11 cellular contexts compared by ENCODE assay signal in the genomic region with DNA sequence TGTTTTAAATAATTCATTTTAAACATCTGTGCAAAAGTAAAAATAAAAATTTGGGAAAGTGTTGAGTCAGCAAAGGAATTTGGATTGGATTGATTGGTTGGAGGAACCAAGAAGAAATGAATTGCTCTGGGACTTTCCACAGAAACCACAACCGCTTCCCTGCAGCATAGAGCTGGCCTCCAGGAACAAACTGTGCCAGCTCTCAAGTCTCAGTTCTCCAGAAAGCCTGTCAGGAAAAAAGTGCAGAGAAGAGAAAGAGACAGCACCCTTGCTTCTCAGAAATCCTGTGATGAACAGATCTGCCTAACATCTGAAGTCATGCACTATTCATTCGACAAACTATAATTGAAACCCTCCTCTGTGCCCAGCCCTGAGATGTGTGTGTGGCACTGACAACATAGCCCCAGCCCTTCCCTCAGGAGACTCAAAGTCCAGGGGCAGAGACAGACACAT. TPM values are rescaled to one million over a fixed set of nuclear protein-coding genes. Genes with fewer than 3 reads are reported as not detected.
DNase-seq lines count a peak whose midpoint lies in the region; ATAC-seq and TF ChIP-seq lines count a peak whose summit lies in the region.
"Had no signal": no experiment of that assay in that cellular context is flagged by ENCODE, and none has a peak within 500 bp of the region (broad histone marks: within the 10 kb centered on the region; RNA-seq: fewer than 3 reads in every experiment).

No MANE protein-coding gene starts in this region.

- H3K4me2 ChIP-seq in IMR-90 (ENCODE audit: low read depth, low read length) (no peak overlapping the region), mammary epithelial cell (ENCODE audit: insufficient read depth, low read depth, low read length) (no peak overlapping the region)

- no peak for TF ChIP-seq CTCF in IMR-90 (conservative IDR thresholded peaks at IDR 0.05; ENCODE audit: low read depth, low read length)
- TF ChIP-seq CTCF in mammary epithelial cell (conservative IDR thresholded peaks at IDR 0.05 in 1 of 2, IDR thresholded peaks at IDR 0.05 in 1 of 2; ENCODE audit: extremely low read depth in 1 of 2, insufficient read depth in 1 of 2, low read depth in 1 of 2, low read length in 2 of 2) = no peak
- TF ChIP-seq CTCF in Peyer's patch (IDR thresholded peaks at IDR 0.05) = no peak

- H4K91ac ChIP-seq in IMR-90 (ENCODE audit: insufficient read depth, low read depth, low read length) = no peak overlapping the region

- H3K79me1 ChIP-seq in IMR-90 (ENCODE audit: low read depth in 1 of 2, low read length in 2 of 2) = no peaks in the 10 kb centered on the region

- no peak overlapping the region for H3K56ac ChIP-seq in IMR-90 (ENCODE audit: extremely low read depth, insufficient read depth, low read length)

- peaks cover 13 to 41% (median 19%) of the 10 kb centered on the region in 7 donors for H3K4me1 Mint-ChIP-seq in naive thymus-derived CD4-positive, alpha-beta T cell

- H3K4me3 Mint-ChIP-seq in naive thymus-derived CD4-positive, alpha-beta T cell = peak overlapping the region in 1 of 10 donors; percentile 42

- no peak overlapping the region for H3K4me3 ChIP-seq in IMR-90 (ENCODE audit: insufficient read depth, low read depth, low read length)
- H3K4me3 ChIP-seq in mammary epithelial cell (replicated peaks in 1 of 3; ENCODE audit: insufficient read depth in 1 of 3, low read depth in 2 of 3, low read length in 3 of 3) = no peak overlapping the region
- no peak overlapping the region for H3K4me3 ChIP-seq in naive thymus-derived CD4-positive, alpha-beta T cell (ENCODE audit: low read length)
- H3K4me3 ChIP-seq in Peyer's patch = no peak overlapping the region
- H3K4me3 ChIP-seq: lung, psoas muscle, thyroid gland had no signal

- DNase-seq in IMR-90 (peak; percentile 79), mammary epithelial cell (peak; percentile 80), Peyer's patch (no peak), NCI-H524 (lab: John Stamatoyannopoulos, UW) (no peak)
- DNase-seq in naive thymus-derived CD4-positive, alpha-beta T cell = no peak
- DNase-seq: psoas muscle, thyroid gland had no signal

- no peaks in the 10 kb centered on the region for H3K9me1 ChIP-seq in IMR-90 (ENCODE audit: insufficient read depth, low read length)

- no peak for TF ChIP-seq POLR2A in IMR-90 (IDR thresholded peaks at IDR 0.05; ENCODE audit: low read depth, low read length)
- no peak for TF ChIP-seq POLR2A in Peyer's patch (IDR thresholded peaks at IDR 0.05)

- H2BK20ac ChIP-seq in IMR-90 (ENCODE audit: low read depth, low read length) = peak overlapping the region; percentile 27; the same call in 1 of the 2 replicates

- POLR2A ChIA-PET in IMR-90 (lab: Charles Lee; ENCODE audit: unreplicated experiment) = no interaction called here
- POLR2A ChIA-PET in naive thymus-derived CD4-positive, alpha-beta T cell (lab: Charles Lee) = no interaction called here

- H3K9me3 ChIP-seq in IMR-90 (ENCODE audit: control insufficient read depth, insufficient read depth, low read length) (peaks cover 6% of the 10 kb centered on the region), mammary epithelial cell (replicated peaks; ENCODE audit: insufficient read depth, low read length) (peaks cover 5% of the 10 kb centered on the region), Peyer's patch (no peaks in the 10 kb centered on the region)
- H3K9me3 ChIP-seq in naive thymus-derived CD4-positive, alpha-beta T cell (ENCODE audit: control insufficient read depth in 2 of 3, low read length in 3 of 3) = no peaks in the 10 kb centered on the region
- H3K9me3 ChIP-seq: psoas muscle, thyroid gland had no signal

- no peak overlapping the region for H2AFZ ChIP-seq in IMR-90 (replicated peaks; ENCODE audit: low read length, poor library complexity)
- H2AFZ ChIP-seq in mammary epithelial cell (ENCODE audit: low read depth, low read length) = peak overlapping the region; percentile 30

- H3K36me3 ChIP-seq in IMR-90 (ENCODE audit: control insufficient read depth, insufficient read depth, low read length) (no peaks in the 10 kb centered on the region), mammary epithelial cell (ENCODE audit: insufficient read depth, low read length) (no peaks in the 10 kb centered on the region), Peyer's patch (no peaks in the 10 kb centered on the region)
- H3K36me3 ChIP-seq in naive thymus-derived CD4-positive, alpha-beta T cell (ENCODE audit: control insufficient read depth in 2 of 3, insufficient read depth in 3 of 3, low read length in 3 of 3) = no peaks in the 10 kb centered on the region
- H3K36me3 ChIP-seq: thyroid gland had no signal

- peak overlapping the region; percentile 68; the same call in 1 of the 2 replicates for H2BK120ac ChIP-seq in IMR-90 (ENCODE audit: low read depth, low read length)

- no peaks in the 10 kb centered on the region for H4K20me1 ChIP-seq in IMR-90 (ENCODE audit: insufficient read depth, low read length)
- H4K20me1 ChIP-seq in mammary epithelial cell (ENCODE audit: insufficient read depth, low read length) = no peaks in the 10 kb centered on the region

- H3K27ac Mint-ChIP-seq in naive thymus-derived CD4-positive, alpha-beta T cell = peak overlapping the region in 5 of 9 donors; percentile 9 to 82 (median 31)

- peaks cover 4 to 10% (median 6%) of the 10 kb centered on the region in 5 donors for H3K36me3 Mint-ChIP-seq in naive thymus-derived CD4-positive, alpha-beta T cell

- H3K9ac ChIP-seq in IMR-90 (ENCODE audit: low read depth, low read length) (no peak overlapping the region), mammary epithelial cell (ENCODE audit: insufficient read depth, low read length) (no peak overlapping the region)

- 0 out of 2 replicates have a peak overlapping the region, but pooled peaks have one; percentile 30 for H2AK5ac ChIP-seq in IMR-90 (ENCODE audit: low read depth, low read length)

- no peak for TF ChIP-seq RAD21 in IMR-90 (IDR thresholded peaks at IDR 0.05; ENCODE audit: low read length)

- no peak overlapping the region for H2AK9ac ChIP-seq in IMR-90 (replicated peaks; ENCODE audit: low read depth, low read length, poor library complexity)

- H4K5ac ChIP-seq in IMR-90 (ENCODE audit: low read depth, low read length) = no peak overlapping the region

- in situ Hi-C loops in IMR-90 (cut with MboI; ENCODE audit: low sequenced_read_pairs) (no loop called here), mammary epithelial cell (cut with MboI; ENCODE audit: low sequenced_read_pairs in 2 of 2) (no loop called here)

- H3K4ac ChIP-seq in IMR-90 (ENCODE audit: low read depth, low read length) = peak overlapping the region; percentile 45

- intact Hi-C loops in IMR-90 (cut with micrococcal nuclease) (no loop called here), mammary epithelial cell (cut with micrococcal nuclease) (no loop called here)
- intact Hi-C loops in naive thymus-derived CD4-positive, alpha-beta T cell (cut with micrococcal nuclease) = no loop called here

- CTCF ChIA-PET in IMR-90 (lab: Yijun Ruan, JAX) = no interaction called here
- CTCF ChIA-PET in mammary epithelial cell (lab: Charles Lee; ENCODE audit: low non-redundant PET) = no interaction called here
- CTCF ChIA-PET in naive thymus-derived CD4-positive, alpha-beta T cell (lab: Charles Lee) = interaction anchor here (0.6 to 0.7 kb wide), 2 partner anchors 16 to 70 kb away, joined by 3 read pairs; no protein-coding TSS in a partner anchor

- H2BK5ac ChIP-seq in IMR-90 (ENCODE audit: low read depth, low read length, poor library complexity, severe bottlenecking) = no peak overlapping the region

- ATAC-seq in IMR-90 (ENCODE audit: low read depth) = peak; percentile 51
- peak; percentile 48 for ATAC-seq in naive thymus-derived CD4-positive, alpha-beta T cell
- ATAC-seq in HG03039 (IDR thresholded peaks at IDR 0.05; ENCODE audit: unreplicated experiment) = no peak
- ATAC-seq: psoas muscle had no signal

- peaks cover 0 to 8% (median 0%) of the 10 kb centered on the region in 5 donors for H3K27me3 Mint-ChIP-seq in naive thymus-derived CD4-positive, alpha-beta T cell

- H3K18ac ChIP-seq in IMR-90 (ENCODE audit: low read depth, low read length) = no peak overlapping the region

- H3K27ac ChIP-seq in IMR-90 (ENCODE audit: insufficient read depth, low read length) (no peak overlapping the region), mammary epithelial cell (ENCODE audit: insufficient read depth, low read depth, low read length) (no peak overlapping the region), Peyer's patch (peak overlapping the region in 1 of 4 donors; percentile 35)
- H3K27ac ChIP-seq in naive thymus-derived CD4-positive, alpha-beta T cell (ENCODE audit: low read depth, low read length) = no peak overlapping the region
- H3K27ac ChIP-seq: psoas muscle, RWPE1, thyroid gland had no signal

- dilution Hi-C loops in IMR-90 (cut with HindIII; ENCODE audit: low sequenced_read_pairs, unreplicated experiment) = no loop called here
- dilution Hi-C loops in mammary epithelial cell (cut with HindIII; ENCODE audit: low sequenced_read_pairs) = no loop called here

- H3K14ac ChIP-seq in IMR-90 (replicated peaks; ENCODE audit: low read depth, low read length) = peak overlapping the region; percentile 41

- WGBS in IMR-90 (ENCODE audit: extremely low coverage in 2 of 2, insufficient read length in 1 of 2), 2 experiments = no CpG with 5 or more reads among the region's 2 CpGs
- WGBS in mammary epithelial cell (ENCODE audit: low coverage, missing lambda C conversion rate) = 53% methylated on average over 2 of the region's 2 CpGs

- BruUV-seq in IMR-90 (replicated peaks; lab: Mats Ljungman, UMichigan) (no TSS peak), mammary epithelial cell (replicated peaks; lab: Mats Ljungman, UMichigan) (no TSS peak)

- H3K9me3 Mint-ChIP-seq in naive thymus-derived CD4-positive, alpha-beta T cell = peaks cover 0 to 12% (median 3%) of the 10 kb centered on the region in 11 donors

- no peaks in the 10 kb centered on the region for H3K79me2 ChIP-seq in mammary epithelial cell (ENCODE audit: insufficient read depth, low read length)

- H4K8ac ChIP-seq in IMR-90 (ENCODE audit: low read depth in 2 of 2, low read length in 2 of 2) = no peak overlapping the region

- 0 out of 2 replicates have a peak, but pooled peaks cover 2% of the 10 kb centered on the region for H3K4me1 ChIP-seq in IMR-90 (ENCODE audit: control insufficient read depth, insufficient read depth, low read length)
- peaks cover 7% of the 10 kb centered on the region for H3K4me1 ChIP-seq in mammary epithelial cell (ENCODE audit: insufficient read depth, low read length)
- peaks cover 0 to 4% of the 10 kb centered on the region in 2 donors for H3K4me1 ChIP-seq in naive thymus-derived CD4-positive, alpha-beta T cell (ENCODE audit: control insufficient read depth in 2 of 2, insufficient read depth in 2 of 2, low read length in 2 of 2)
- H3K4me1 ChIP-seq in Peyer's patch = peaks cover 0 to 8% (median 0%) of the 10 kb centered on the region in 4 donors
- H3K4me1 ChIP-seq: psoas muscle, thyroid gland had no signal

- H3K23ac ChIP-seq in IMR-90 (ENCODE audit: low read depth, low read length) = no peak overlapping the region

- H2BK15ac ChIP-seq in IMR-90 (ENCODE audit: low read depth, low read length) = peak overlapping the region; percentile 87; the same call in 1 of the 3 replicates

- H3K27me3 ChIP-seq in IMR-90 (ENCODE audit: control insufficient read depth, insufficient read depth, low read length) = no peaks in the 10 kb centered on the region
- H3K27me3 ChIP-seq in mammary epithelial cell (ENCODE audit: insufficient read depth, low read length) = no peaks in the 10 kb centered on the region
- no peaks in the 10 kb centered on the region for H3K27me3 ChIP-seq in naive thymus-derived CD4-positive, alpha-beta T cell (ENCODE audit: control insufficient read depth in 2 of 2, insufficient read depth in 2 of 2, low read length in 2 of 2)
- H3K27me3 ChIP-seq in Peyer's patch = no peaks in the 10 kb centered on the region
- H3K27me3 ChIP-seq: thyroid gland had no signal

RNA-seq across cellular contexts. Expression of a gene that starts 14.8 kb away (rescaled TPM):
- 0.18 TPM in 1 of 2 replicates, not detected in the other for total RNA-seq in IMR-90 (2012; rRNA removed)
- polyA plus RNA-seq in IMR-90 (2012; rRNA removed) = 1.1 TPM in 2 replicates
- polyA plus RNA-seq in IMR-90 (2012; cell fraction: cytosol; rRNA removed) = 1.4 and 2.7 TPM in 2 replicates
- polyA plus RNA-seq in IMR-90 (2012; cell fraction: nucleus; rRNA removed; ENCODE audit: low replicate concordance) = 9.0 and 9.4 TPM in 2 replicates
- 10 to 100 TPM in 1 of 2 donors, under 1 TPM in 1; 0.33 to 30.7 TPM for total RNA-seq in mammary epithelial cell
- 29.8 TPM for polyA plus RNA-seq in mammary epithelial cell
- polyA minus RNA-seq in mammary epithelial cell = 30.0 TPM
- total RNA-seq in naive thymus-derived CD4-positive, alpha-beta T cell = 10 to 100 TPM in 1 of 5 experiments, 1 to 10 TPM in 4; 1.1 to 30.6 (median 6.1) TPM
- 1 to 10 TPM; 6.5 to 9.1 TPM for polyA plus RNA-seq in naive thymus-derived CD4-positive, alpha-beta T cell
- total RNA-seq in Peyer's patch = under 1 TPM in 1 of 4 donors, not detected in 3; 0.67 TPM
- total RNA-seq: cerebellum, psoas muscle had no signal

RNA-seq across cellular contexts. Expression of a gene that starts 35.9 kb away (rescaled TPM):
- not detected in 2 replicates for total RNA-seq in IMR-90 (2012; rRNA removed)
- polyA plus RNA-seq in IMR-90 (2012; rRNA removed) = not detected in 2 replicates
- not detected in 2 replicates for polyA plus RNA-seq in IMR-90 (2012; cell fraction: cytosol; rRNA removed)
- not detected in 2 replicates for polyA plus RNA-seq in IMR-90 (2012; cell fraction: nucleus; rRNA removed; ENCODE audit: low replicate concordance)
- not detected for total RNA-seq in mammary epithelial cell
- polyA plus RNA-seq in mammary epithelial cell = not detected
- not detected for polyA minus RNA-seq in mammary epithelial cell
- 1 to 10 TPM in 1 of 5 experiments, not detected in 4; 1.1 TPM for total RNA-seq in naive thymus-derived CD4-positive, alpha-beta T cell
- polyA plus RNA-seq in naive thymus-derived CD4-positive, alpha-beta T cell = not detected
- total RNA-seq in Peyer's patch = not detected
- total RNA-seq: cerebellum, lung, psoas muscle had no signal
- polyA plus RNA-seq: lung, psoas muscle had no signal

RNA-seq across cellular contexts. Expression of a gene that starts 54.0 kb away (rescaled TPM):
- total RNA-seq in IMR-90 (2012; rRNA removed) (2.9 and 3.3 TPM in 2 replicates), mammary epithelial cell (10 to 100 TPM; 16.2 to 23.8 TPM), Peyer's patch (10 to 100 TPM; 13.0 to 23.4 (median 18.0) TPM)
- polyA plus RNA-seq in IMR-90 (2012; rRNA removed) (10.6 and 12.4 TPM in 2 replicates), mammary epithelial cell (8.0 TPM)
- 9.0 and 10.1 TPM in 2 replicates for polyA plus RNA-seq in IMR-90 (2012; cell fraction: cytosol; rRNA removed)
- polyA plus RNA-seq in IMR-90 (2012; cell fraction: nucleus; rRNA removed; ENCODE audit: low replicate concordance) = 34.5 and 54.5 TPM in 2 replicates
- polyA minus RNA-seq in mammary epithelial cell = 20.2 TPM
- total RNA-seq in naive thymus-derived CD4-positive, alpha-beta T cell = 10 to 100 TPM; 24.5 to 98.8 (median 43.3) TPM
- polyA plus RNA-seq in naive thymus-derived CD4-positive, alpha-beta T cell = 1 to 10 TPM; 4.5 to 6.5 TPM

Comparison
In these comparisons a context has a peak if more than half of its experiments do, and no peak if none do; other contexts are left out.
1. DNase-seq: peak in IMR-90 (single experiment) and mammary epithelial cell (single experiment); none in naive thymus-derived CD4-positive, alpha-beta T cell (0 of 9), Peyer's patch (0 of 3) and NCI-H524 (0 of 2).